Comparison of ENCODE assay signal across 9 cellular contexts in the genomic region with DNA sequence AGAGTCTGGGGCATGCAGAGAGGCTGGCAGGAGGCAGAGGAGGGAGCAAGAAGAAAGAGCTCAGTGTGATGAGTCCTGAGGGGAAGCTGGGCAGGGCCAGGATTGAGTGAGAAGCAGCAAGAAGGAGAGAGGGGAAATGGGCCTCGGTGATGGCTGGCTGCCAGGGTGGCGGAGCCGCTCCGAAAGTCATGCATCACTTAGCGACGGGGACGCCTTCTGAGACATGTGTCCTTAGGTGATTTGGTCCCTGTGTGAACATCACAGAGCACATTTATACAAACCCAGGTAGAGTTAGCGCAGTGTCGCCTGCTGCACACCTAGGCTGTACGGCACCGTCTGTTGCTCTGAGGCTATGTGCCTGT. TPM values are rescaled to one million over a fixed set of nuclear protein-coding genes. Genes with fewer than 3 reads are reported as not detected.
DNase-seq lines count a peak whose midpoint lies in the region; ATAC-seq and TF ChIP-seq lines count a peak whose summit lies in the region.
"Had no signal": no experiment of that assay in that cellular context is flagged by ENCODE, and none has a peak within 500 bp of the region (broad histone marks: within the 10 kb centered on the region; RNA-seq: fewer than 3 reads in every experiment).

No MANE protein-coding gene starts in this region.

- ATAC-seq in GM18868 (IDR thresholded peaks at IDR 0.05; ENCODE audit: unreplicated experiment) (peak; percentile 28), WTC11 (no peak)
- ATAC-seq in stimulated activated effector memory CD8-positive, alpha-beta T cell treated with anti-CD3 and anti-CD28 coated beads, Interleukin-12 subunit alpha, Interleukin-12 subunit beta, amount 100 ng/mL, for 72 hours: no peak
- ATAC-seq: left colon had no signal

- H3K4me3 Mint-ChIP-seq in WTC11: no peak overlapping the region
- peak overlapping the region; percentile 81 for H3K4me3 Mint-ChIP-seq in stimulated activated effector memory CD8-positive, alpha-beta T cell treated with anti-CD3 and anti-CD28 coated beads, Interleukin-12 subunit alpha, Interleukin-12 subunit beta, amount 100 ng/mL, for 72 hours

- DNase-seq in WTC11 (ENCODE audit: low spot score) (no peak), head of caudate nucleus (peak in 39 of 42 donors; percentile 33 to 76 (median 56)), NK-92 (lab: John Stamatoyannopoulos, UW; ENCODE audit: unreplicated experiment) (no peak), HCEC 1CT (no peak)
- no peak for DNase-seq in stimulated activated effector memory CD8-positive, alpha-beta T cell treated with anti-CD3 and anti-CD28 coated beads, Interleukin-12 subunit alpha, Interleukin-12 subunit beta, amount 100 ng/mL, for 72 hours (ENCODE audit: low spot score in 2 of 2)
- DNase-seq in central memory CD4-positive, alpha-beta T cell: no peak
- no peak for DNase-seq in activated CD4-positive, CD25-positive, alpha-beta regulatory T cell treated with anti-CD3 and anti-CD28 coated beads, Interleukin-2, amount 50 U/mL, for 72 hours

- no peaks in the 10 kb centered on the region for H3K27me3 Mint-ChIP-seq in WTC11 (ENCODE audit: low read depth)

- CTCF ChIA-PET in WTC11 (lab: Charles Lee): no interaction called here

- no peak for TF ChIP-seq CTCF in WTC11 (IDR thresholded peaks at IDR 0.05)

- POLR2A ChIA-PET in WTC11 (lab: Charles Lee): no interaction called here

- H3K36me3 Mint-ChIP-seq in WTC11: no peaks in the 10 kb centered on the region
- peaks cover 76% of the 10 kb centered on the region for H3K36me3 Mint-ChIP-seq in stimulated activated effector memory CD8-positive, alpha-beta T cell treated with anti-CD3 and anti-CD28 coated beads, Interleukin-12 subunit alpha, Interleukin-12 subunit beta, amount 100 ng/mL, for 72 hours

- peaks cover 15% of the 10 kb centered on the region for H3K4me1 Mint-ChIP-seq in WTC11
- peaks cover 78% of the 10 kb centered on the region for H3K4me1 Mint-ChIP-seq in stimulated activated effector memory CD8-positive, alpha-beta T cell treated with anti-CD3 and anti-CD28 coated beads, Interleukin-12 subunit alpha, Interleukin-12 subunit beta, amount 100 ng/mL, for 72 hours

- peak overlapping the region; percentile 5; the same call in 1 of the 2 replicates for H3K27ac Mint-ChIP-seq in WTC11
- H3K27ac Mint-ChIP-seq in stimulated activated effector memory CD8-positive, alpha-beta T cell treated with anti-CD3 and anti-CD28 coated beads, Interleukin-12 subunit alpha, Interleukin-12 subunit beta, amount 100 ng/mL, for 72 hours: peak overlapping the region; percentile 92

- H3K9me3 Mint-ChIP-seq in WTC11: no peaks in the 10 kb centered on the region
- no peaks in the 10 kb centered on the region for H3K9me3 Mint-ChIP-seq in stimulated activated effector memory CD8-positive, alpha-beta T cell treated with anti-CD3 and anti-CD28 coated beads, Interleukin-12 subunit alpha, Interleukin-12 subunit beta, amount 100 ng/mL, for 72 hours

- intact Hi-C loops in head of caudate nucleus (cut with DNase I): no loop called here

TF ChIP-seq in WTC11, 78 proteins besides CTCF, POLR2A, EP300 and RAD21:
- TF ChIP-seq TEAD1 (CRISPR knock-in tag; IDR thresholded peaks at IDR 0.05) (no peak), MYBL2 (CRISPR knock-in tag; IDR thresholded peaks at IDR 0.05) (no peak), ZNF317 (CRISPR knock-in tag; IDR thresholded peaks at IDR 0.05; ENCODE audit: borderline replicate concordance, low read depth) (no peak), RELA (CRISPR knock-in tag; IDR thresholded peaks at IDR 0.05; ENCODE audit: borderline replicate concordance) (no peak), SP1 (CRISPR knock-in tag; conservative IDR thresholded peaks at IDR 0.05) (no peak)
- TF ChIP-seq, protein P1, sequence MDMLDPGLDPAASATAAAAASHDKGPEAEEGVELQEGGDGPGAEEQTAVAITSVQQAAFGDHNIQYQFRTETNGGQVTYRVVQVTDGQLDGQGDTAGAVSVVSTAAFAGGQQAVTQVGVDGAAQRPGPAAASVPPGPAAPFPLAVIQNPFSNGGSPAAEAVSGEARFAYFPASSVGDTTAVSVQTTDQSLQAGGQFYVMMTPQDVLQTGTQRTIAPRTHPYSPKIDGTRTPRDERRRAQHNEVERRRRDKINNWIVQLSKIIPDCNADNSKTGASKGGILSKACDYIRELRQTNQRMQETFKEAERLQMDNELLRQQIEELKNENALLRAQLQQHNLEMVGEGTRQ (CRISPR knock-in tag; IDR thresholded peaks at IDR 0.05): no peak
- TF ChIP-seq, protein P2, sequence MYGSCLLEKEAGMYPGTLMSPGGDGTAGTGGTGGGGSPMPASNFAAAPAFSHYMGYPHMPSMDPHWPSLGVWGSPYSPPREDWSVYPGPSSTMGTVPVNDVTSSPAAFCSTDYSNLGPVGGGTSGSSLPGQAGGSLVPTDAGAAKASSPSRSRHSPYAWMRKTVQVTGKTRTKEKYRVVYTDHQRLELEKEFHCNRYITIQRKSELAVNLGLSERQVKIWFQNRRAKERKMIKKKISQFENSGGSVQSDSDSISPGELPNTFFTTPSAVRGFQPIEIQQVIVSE (CRISPR knock-in tag; IDR thresholded peaks at IDR 0.05; ENCODE audit: borderline replicate concordance): no peak
- TF ChIP-seq, protein P3, sequence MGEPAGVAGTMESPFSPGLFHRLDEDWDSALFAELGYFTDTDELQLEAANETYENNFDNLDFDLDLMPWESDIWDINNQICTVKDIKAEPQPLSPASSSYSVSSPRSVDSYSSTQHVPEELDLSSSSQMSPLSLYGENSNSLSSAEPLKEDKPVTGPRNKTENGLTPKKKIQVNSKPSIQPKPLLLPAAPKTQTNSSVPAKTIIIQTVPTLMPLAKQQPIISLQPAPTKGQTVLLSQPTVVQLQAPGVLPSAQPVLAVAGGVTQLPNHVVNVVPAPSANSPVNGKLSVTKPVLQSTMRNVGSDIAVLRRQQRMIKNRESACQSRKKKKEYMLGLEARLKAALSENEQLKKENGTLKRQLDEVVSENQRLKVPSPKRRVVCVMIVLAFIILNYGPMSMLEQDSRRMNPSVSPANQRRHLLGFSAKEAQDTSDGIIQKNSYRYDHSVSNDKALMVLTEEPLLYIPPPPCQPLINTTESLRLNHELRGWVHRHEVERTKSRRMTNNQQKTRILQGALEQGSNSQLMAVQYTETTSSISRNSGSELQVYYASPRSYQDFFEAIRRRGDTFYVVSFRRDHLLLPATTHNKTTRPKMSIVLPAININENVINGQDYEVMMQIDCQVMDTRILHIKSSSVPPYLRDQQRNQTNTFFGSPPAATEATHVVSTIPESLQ (CRISPR knock-in tag; IDR thresholded peaks at IDR 0.05): no peak
- TF ChIP-seq, protein P4, sequence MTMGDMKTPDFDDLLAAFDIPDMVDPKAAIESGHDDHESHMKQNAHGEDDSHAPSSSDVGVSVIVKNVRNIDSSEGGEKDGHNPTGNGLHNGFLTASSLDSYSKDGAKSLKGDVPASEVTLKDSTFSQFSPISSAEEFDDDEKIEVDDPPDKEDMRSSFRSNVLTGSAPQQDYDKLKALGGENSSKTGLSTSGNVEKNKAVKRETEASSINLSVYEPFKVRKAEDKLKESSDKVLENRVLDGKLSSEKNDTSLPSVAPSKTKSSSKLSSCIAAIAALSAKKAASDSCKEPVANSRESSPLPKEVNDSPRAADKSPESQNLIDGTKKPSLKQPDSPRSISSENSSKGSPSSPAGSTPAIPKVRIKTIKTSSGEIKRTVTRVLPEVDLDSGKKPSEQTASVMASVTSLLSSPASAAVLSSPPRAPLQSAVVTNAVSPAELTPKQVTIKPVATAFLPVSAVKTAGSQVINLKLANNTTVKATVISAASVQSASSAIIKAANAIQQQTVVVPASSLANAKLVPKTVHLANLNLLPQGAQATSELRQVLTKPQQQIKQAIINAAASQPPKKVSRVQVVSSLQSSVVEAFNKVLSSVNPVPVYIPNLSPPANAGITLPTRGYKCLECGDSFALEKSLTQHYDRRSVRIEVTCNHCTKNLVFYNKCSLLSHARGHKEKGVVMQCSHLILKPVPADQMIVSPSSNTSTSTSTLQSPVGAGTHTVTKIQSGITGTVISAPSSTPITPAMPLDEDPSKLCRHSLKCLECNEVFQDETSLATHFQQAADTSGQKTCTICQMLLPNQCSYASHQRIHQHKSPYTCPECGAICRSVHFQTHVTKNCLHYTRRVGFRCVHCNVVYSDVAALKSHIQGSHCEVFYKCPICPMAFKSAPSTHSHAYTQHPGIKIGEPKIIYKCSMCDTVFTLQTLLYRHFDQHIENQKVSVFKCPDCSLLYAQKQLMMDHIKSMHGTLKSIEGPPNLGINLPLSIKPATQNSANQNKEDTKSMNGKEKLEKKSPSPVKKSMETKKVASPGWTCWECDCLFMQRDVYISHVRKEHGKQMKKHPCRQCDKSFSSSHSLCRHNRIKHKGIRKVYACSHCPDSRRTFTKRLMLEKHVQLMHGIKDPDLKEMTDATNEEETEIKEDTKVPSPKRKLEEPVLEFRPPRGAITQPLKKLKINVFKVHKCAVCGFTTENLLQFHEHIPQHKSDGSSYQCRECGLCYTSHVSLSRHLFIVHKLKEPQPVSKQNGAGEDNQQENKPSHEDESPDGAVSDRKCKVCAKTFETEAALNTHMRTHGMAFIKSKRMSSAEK (CRISPR knock-in tag; IDR thresholded peaks at IDR 0.05; ENCODE audit: borderline replicate concordance): no peak

RNA-seq across cellular contexts. Expression of a gene that starts 15.1 kb away (rescaled TPM):
- total RNA-seq in WTC11 (2021): 18.1 to 21.0 TPM (median 19.1 TPM) in 3 replicates

RNA-seq across cellular contexts. Expression of a gene that starts 39.5 kb away (rescaled TPM):
- 45.6 to 50.2 TPM (median 49.7 TPM) in 3 replicates for total RNA-seq in WTC11 (2021)

Comparison
In these comparisons a context has a peak if more than half of its experiments do, and no peak if none do; other contexts are left out.
1. DNase-seq: peak in head of caudate nucleus (39 of 42); none in WTC11 (single experiment), stimulated activated effector memory CD8-positive, alpha-beta T cell treated with anti-CD3 and anti-CD28 coated beads, Interleukin-12 subunit alpha, Interleukin-12 subunit beta, amount 100 ng/mL, for 72 hours (0 of 2), NK-92 (single experiment), central memory CD4-positive, alpha-beta T cell (single experiment), activated CD4-positive, CD25-positive, alpha-beta regulatory T cell treated with anti-CD3 and anti-CD28 coated beads, Interleukin-2, amount 50 U/mL, for 72 hours (single experiment) and HCEC 1CT (single experiment).